Comparison of ENCODE assay signal across 14 cellular contexts in genomic region chr2:50922506-50922905, GRCh38.
"Had no signal": no experiment of that assay in that cellular context is flagged by ENCODE, and none has a peak within 500 bp of the region (broad histone marks: within the 10 kb centered on the region; RNA-seq: fewer than 3 reads in every experiment).

No MANE protein-coding gene starts in this region.

- H3K27ac ChIP-seq: hepatocyte, neural progenitor cell, ovary, uterus had no signal

- H3K36me3 ChIP-seq: neural progenitor cell, ovary, uterus had no signal

- H3K4me1 ChIP-seq: uterus had no signal

- DNase-seq: activated CD4-positive, alpha-beta T cell treated with anti-CD3 and anti-CD28 coated beads for 1 hour; activated CD4-positive, alpha-beta T cell treated with anti-CD3 and anti-CD28 coated beads, Interleukin-2, amount 50 U/mL, for 48 hours; activated CD8-positive, alpha-beta memory T cell treated with anti-CD3 and anti-CD28 coated beads, Interleukin-2, amount 10 ng/mL, durations not matched to agents 7 days and 5 days; activated effector memory CD4-positive, alpha-beta T cell treated with anti-CD3 and anti-CD28 coated beads, Interleukin-2, amount 50 U/mL, for 16 hours; activated T-cell treated with anti-CD3 and anti-CD28 coated beads, Interleukin-2, amount 50 U/mL, for 4 hours; amygdala; effector memory CD8-positive, alpha-beta T cell; erythroblast; kidney; ovary; stimulated activated CD4-positive, alpha-beta T cell treated with anti-CD3 and anti-CD28 coated beads, Interleukin-4, amount 100 ng/mL, for 4 hours; uterus had no signal

- H3K27me3 ChIP-seq: hepatocyte, neural progenitor cell, ovary, uterus had no signal

- H3K9me3 ChIP-seq: ovary, uterus had no signal

- H3K4me3 ChIP-seq: hepatocyte, neural progenitor cell, ovary, uterus had no signal
